Comparison of ENCODE assay signal across 11 cellular contexts in the genomic region with DNA sequence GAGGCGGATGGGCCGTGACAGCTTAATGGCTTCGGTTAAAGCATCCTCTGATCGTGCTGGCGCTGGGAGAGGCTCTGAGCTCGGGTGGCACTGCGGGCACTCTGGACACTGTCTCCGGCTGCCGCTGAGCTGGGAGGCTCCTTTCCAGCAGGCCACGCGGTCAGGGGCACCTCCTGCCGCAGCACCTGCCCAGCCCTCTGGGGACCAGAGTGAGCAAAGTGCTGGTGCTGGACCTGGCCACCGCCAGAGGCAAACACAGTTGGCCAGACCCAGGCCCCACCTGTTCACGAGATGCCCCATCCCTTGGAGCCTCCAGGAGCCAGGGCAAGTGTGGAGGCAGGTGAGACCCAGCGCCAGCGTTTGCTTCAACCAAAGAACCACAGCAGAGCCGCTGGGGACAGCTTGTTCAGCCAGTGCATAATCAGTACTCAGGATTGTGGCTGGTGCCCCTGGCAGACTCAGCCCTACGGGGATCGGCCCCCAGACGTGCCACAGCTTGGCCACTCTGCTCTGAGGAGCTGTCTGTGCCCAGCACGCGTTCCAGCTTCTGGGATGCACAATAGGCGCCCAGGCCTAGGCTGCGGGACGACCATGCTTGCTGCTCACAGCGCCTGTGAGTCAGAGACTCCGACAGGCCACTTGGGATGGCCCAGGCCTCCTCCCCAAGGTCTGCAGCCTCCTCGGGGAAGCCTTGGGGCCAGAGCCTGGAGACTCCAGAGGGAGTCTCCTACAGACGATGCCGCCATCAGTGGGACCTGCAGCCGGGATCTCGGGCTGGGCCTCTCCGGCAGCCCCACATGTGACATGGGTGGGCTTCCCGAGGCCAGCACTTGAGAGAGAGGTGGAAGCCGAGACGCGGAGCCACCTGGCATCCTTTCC. TPM values are rescaled to one million over a fixed set of nuclear protein-coding genes. Genes with fewer than 3 reads are reported as not detected.
DNase-seq lines count a peak whose midpoint lies in the region; ATAC-seq, FAIRE-seq and TF ChIP-seq lines count a peak whose summit lies in the region.
"Had no signal": no experiment of that assay in that cellular context is flagged by ENCODE, and none has a peak within 500 bp of the region (broad histone marks: within the 10 kb centered on the region; RNA-seq: fewer than 3 reads in every experiment).

No MANE protein-coding gene starts in this region.

- H3K4me1 ChIP-seq in skeletal muscle satellite cell (ENCODE audit: control insufficient read depth, insufficient read depth, low read length) (peaks cover 35% of the 10 kb centered on the region), MM.1S (ENCODE audit: low read length) (peaks cover 9% of the 10 kb centered on the region; the same call in 1 of the 2 replicates)

- H3K36me3 ChIP-seq in skeletal muscle satellite cell (ENCODE audit: insufficient read depth, low read length), result no peaks in the 10 kb centered on the region
- H3K36me3 ChIP-seq in MM.1S (replicated peaks; ENCODE audit: insufficient read depth, low read length), result no peaks in the 10 kb centered on the region

- H3K27ac ChIP-seq in MM.1S (ENCODE audit: low read length), result no peak overlapping the region

- H3K4me3 Mint-ChIP-seq in effector memory CD8-positive, alpha-beta T cell, result peak overlapping the region; percentile 83 to 87

- H3K9ac ChIP-seq in skeletal muscle satellite cell (ENCODE audit: low read depth, low read length), result no peak overlapping the region
- H3K9ac ChIP-seq in MM.1S (ENCODE audit: low read length), result no peak overlapping the region

- no peak for FAIRE-seq in H54 (lab: Jason Lieb, UNC)
- FAIRE-seq: GM12891 had no signal

- TF ChIP-seq POLR2A in H54 (IDR thresholded peaks at IDR 0.05; ENCODE audit: low read depth, low read length) (peak; percentile 11), lower leg skin (IDR thresholded peaks at IDR 0.05) (no peak)

- no peak overlapping the region for H2AFZ ChIP-seq in MM.1S (ENCODE audit: low read length)

- no peak for DNase-seq in H54 (ENCODE audit: insufficient read length, low spot score)
- peak; percentile 63 for DNase-seq in NCI-H69 (lab: John Stamatoyannopoulos, UW)
- no peak for DNase-seq in effector memory CD8-positive, alpha-beta T cell
- no peak for DNase-seq in T1000 (lab: John Stamatoyannopoulos, UW)
- no peak for DNase-seq in lower leg skin (ENCODE audit: low spot score in 2 of 2)
- no peak for DNase-seq in MM.1S
- DNase-seq: Caco-2, H7, NCI-H2171 treated with DMSO at 0.1 percent for 48 hours had no signal

- WGBS in lower leg skin, 2 donors, result 72 to 83% methylated on average over 3 to 16 of the region's 37 CpGs

- intact Hi-C loops in lower leg skin (cut with DNase I; ENCODE audit: low total_unique reads), result no loop called here

- no peak overlapping the region for H3K4me3 ChIP-seq in skeletal muscle satellite cell (ENCODE audit: low read length)
- no peak overlapping the region for H3K4me3 ChIP-seq in lower leg skin (ENCODE audit: low read depth, poor library complexity, severe bottlenecking)
- no peak overlapping the region for H3K4me3 ChIP-seq in MM.1S (ENCODE audit: low read length)

- H3K79me2 ChIP-seq in MM.1S (ENCODE audit: low read length), result no peaks in the 10 kb centered on the region

- H3K27me3 ChIP-seq in skeletal muscle satellite cell (ENCODE audit: control insufficient read depth, insufficient read depth, low read length) (peaks cover 38% of the 10 kb centered on the region), MM.1S (replicated peaks; ENCODE audit: insufficient read depth, low read length) (peaks cover 96% of the 10 kb centered on the region)

- no peak for TF ChIP-seq CTCF in lower leg skin (IDR thresholded peaks at IDR 0.05)
- no peak for TF ChIP-seq CTCF in MM.1S (IDR thresholded peaks at IDR 0.05; ENCODE audit: low read length)

- H3K9me2 ChIP-seq in MM.1S (replicated peaks; ENCODE audit: insufficient read depth, low read length), result no peaks in the 10 kb centered on the region

- peaks cover 15 to 18% of the 10 kb centered on the region in 2 donors for H3K4me1 Mint-ChIP-seq in effector memory CD8-positive, alpha-beta T cell (ENCODE audit: low read depth in 2 of 2)

- no peaks in the 10 kb centered on the region for H3F3A ChIP-seq in MM.1S (ENCODE audit: insufficient read depth, low read length)

- H3K4me2 ChIP-seq in skeletal muscle satellite cell (ENCODE audit: low read length) (peak overlapping the region; percentile 20), MM.1S (ENCODE audit: low read depth, low read length) (no peak overlapping the region)

- no peak for ATAC-seq in effector memory CD8-positive, alpha-beta T cell (replicated peaks)

- H3K36me3 Mint-ChIP-seq in effector memory CD8-positive, alpha-beta T cell (ENCODE audit: insufficient read depth), result no peaks in the 10 kb centered on the region

- H3K9me3 ChIP-seq in skeletal muscle satellite cell (replicated peaks; ENCODE audit: low read length), result no peaks in the 10 kb centered on the region
- no peaks in the 10 kb centered on the region for H3K9me3 ChIP-seq in MM.1S (replicated peaks; ENCODE audit: insufficient read depth, low read length)
- H3K9me3 ChIP-seq: Caco-2 had no signal

- no peaks in the 10 kb centered on the region for H3K9me3 Mint-ChIP-seq in effector memory CD8-positive, alpha-beta T cell

- peaks cover 2% of the 10 kb centered on the region in 2 donors for H3K27me3 Mint-ChIP-seq in effector memory CD8-positive, alpha-beta T cell

- H4K20me1 ChIP-seq in MM.1S (ENCODE audit: insufficient read depth, low read length), result no peaks in the 10 kb centered on the region

- H3K27ac Mint-ChIP-seq in effector memory CD8-positive, alpha-beta T cell, result peak overlapping the region in 1 of 2 donors; percentile 90

RNA-seq across cellular contexts. Expression of gene SLCO4A1, which starts 38.2 kb away (rescaled TPM):
- 1.5 and 2.0 TPM in 2 replicates for total RNA-seq in skeletal muscle satellite cell (2012; rRNA removed)
- total RNA-seq in lower leg skin, result 100 to 1,000 TPM in 1 of 4 donors, 10 to 100 TPM in 3; 77.9 to 107 (median 81.5) TPM
